Comparison of ENCODE assay signal across 8 cellular contexts in the genomic region with DNA sequence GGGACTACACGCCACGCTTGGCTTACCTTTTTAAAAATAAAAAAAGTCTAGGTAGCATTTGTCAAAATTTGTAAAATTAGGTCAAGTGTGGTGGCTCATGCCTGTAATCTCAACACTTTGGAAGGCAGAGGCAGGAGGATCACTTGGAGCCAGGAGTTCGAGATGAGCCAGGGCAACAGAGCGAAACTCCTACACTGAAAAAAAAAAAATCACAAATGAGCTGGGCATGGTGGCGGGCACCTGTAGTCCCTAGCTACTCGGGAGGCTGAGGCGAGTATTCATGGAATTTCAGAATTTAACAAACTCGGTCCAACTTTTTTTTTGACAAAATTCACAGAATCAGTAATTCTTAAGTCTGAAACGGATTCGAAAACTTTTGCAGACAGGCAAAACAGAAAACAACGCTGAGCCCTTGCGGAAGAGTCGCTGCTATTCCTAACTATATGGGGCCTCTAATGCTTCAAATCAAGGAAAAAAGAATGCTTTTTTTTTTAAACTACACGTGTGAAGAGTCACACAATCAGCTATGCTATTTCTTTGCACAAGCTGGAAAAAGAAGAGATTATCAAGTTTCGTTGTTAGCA.
DNase-seq lines count a peak whose midpoint lies in the region; ATAC-seq, FAIRE-seq and TF ChIP-seq lines count a peak whose summit lies in the region.

No MANE protein-coding gene starts in this region.

- POLR2A ChIA-PET in activated CD4-positive, alpha-beta T cell treated with anti-CD3 and anti-CD28 coated beads, Interleukin-2, amount 10 ng/mL, durations not matched to agents 7 days and 5 days (lab: Charles Lee), result interaction anchor here (0.7 kb wide), 1 partner anchor 22 kb away, joined by 7 read pairs; no protein-coding TSS in a partner anchor
- POLR2A ChIA-PET in HepG2 (lab: Yijun Ruan, JAX), result interaction anchor here (0.8 to 1.3 kb wide), 6 partner anchors 11 to 306 kb away, joined by 3 to 5 read pairs (median 4); no protein-coding TSS in a partner anchor

- H3K9ac ChIP-seq in HepG2 (ENCODE audit: insufficient read depth, low read depth, low read length), result peak overlapping the region; percentile 78

- in situ Hi-C loops in HepG2 (cut with HindIII; ENCODE audit: extremely low pct_ligation_motif_present, low pct_unique_long_range_greater_than_20kb), result loop anchor here (5.0 kb wide), 1 partner anchor 156 kb away; no protein-coding TSS in a partner anchor

- H3K27me3 Mint-ChIP-seq in activated CD4-positive, alpha-beta T cell treated with anti-CD3 and anti-CD28 coated beads, Interleukin-2, amount 10 ng/mL, durations not matched to agents 7 days and 5 days, result peaks cover 5% of the 10 kb centered on the region

- no peak for TF ChIP-seq POLR2A in adrenal gland (IDR thresholded peaks at IDR 0.05)
- no peak for TF ChIP-seq POLR2A in HepG2 (IDR thresholded peaks at IDR 0.05; ENCODE audit: insufficient read depth in 1 of 2, low read depth in 2 of 2, low read length in 2 of 2)
- no peak for TF ChIP-seq POLR2A in testis (IDR thresholded peaks at IDR 0.05)

- 57 to 65% (median 61%) methylated on average over 15 of the region's 15 CpGs for WGBS in adrenal gland, 4 donors
- 38% methylated on average over 15 of the region's 15 CpGs for WGBS in HepG2 (ENCODE audit: low lambda C conversion rate)
- WGBS in testis, 2 donors, result 43 to 48% methylated on average over 15 of the region's 15 CpGs

- H2AFZ ChIP-seq in HepG2 (ENCODE audit: low read length), result peak overlapping the region; percentile 56

- H3K4me1 ChIP-seq in adrenal gland (replicated peaks in 1 of 2), result peaks cover 6 to 26% of the 10 kb centered on the region in 2 donors
- H3K4me1 ChIP-seq in HepG2 (ENCODE audit: insufficient read depth, low read length), result peaks cover 49% of the 10 kb centered on the region
- no peaks in the 10 kb centered on the region for H3K4me1 ChIP-seq in testis

- ATAC-seq in HepG2 (no peak), HG03442 (IDR thresholded peaks at IDR 0.05; ENCODE audit: unreplicated experiment) (no peak), GM21786 (IDR thresholded peaks at IDR 0.05; ENCODE audit: unreplicated experiment) (no peak)

- H3K36me3 Mint-ChIP-seq in activated CD4-positive, alpha-beta T cell treated with anti-CD3 and anti-CD28 coated beads, Interleukin-2, amount 10 ng/mL, durations not matched to agents 7 days and 5 days (ENCODE audit: low read depth), result peaks cover 8% of the 10 kb centered on the region

- TSS peak; percentile 83 for BruUV-seq in HepG2 (replicated peaks; lab: Mats Ljungman, UMichigan)

- H3K9me3 Mint-ChIP-seq in activated CD4-positive, alpha-beta T cell treated with anti-CD3 and anti-CD28 coated beads, Interleukin-2, amount 10 ng/mL, durations not matched to agents 7 days and 5 days, result no peaks in the 10 kb centered on the region

- H3K27ac Mint-ChIP-seq in activated CD4-positive, alpha-beta T cell treated with anti-CD3 and anti-CD28 coated beads, Interleukin-2, amount 10 ng/mL, durations not matched to agents 7 days and 5 days, result peak overlapping the region; percentile 90

- peak overlapping the region; percentile 89 for H3K4me3 Mint-ChIP-seq in activated CD4-positive, alpha-beta T cell treated with anti-CD3 and anti-CD28 coated beads, Interleukin-2, amount 10 ng/mL, durations not matched to agents 7 days and 5 days

- H3K4me3 ChIP-seq in adrenal gland (peak overlapping the region in 2 of 4 donors; percentile 35 to 95), HepG2 (replicated peaks in 1 of 3; ENCODE audit: insufficient read depth in 1 of 3, low read depth in 2 of 3, low read length in 3 of 3) (peak overlapping the region; percentile 63 to 87 (median 70)), testis (peak overlapping the region; percentile 79 to 85)

- H3K79me2 ChIP-seq in HepG2 (ENCODE audit: insufficient read depth, low read length), result peaks cover 42% of the 10 kb centered on the region

- no peaks in the 10 kb centered on the region; the same call in 1 of the 2 replicates for H4K20me1 ChIP-seq in HepG2 (ENCODE audit: insufficient read depth, low read length)

- FAIRE-seq in HepG2 (lab: Jason Lieb, UNC), result no peak

- H3K36me3 ChIP-seq in adrenal gland (replicated peaks in 1 of 2) (no peaks in the 10 kb centered on the region), HepG2 (replicated peaks in 1 of 2; ENCODE audit: control insufficient read depth in 1 of 2, insufficient read depth in 2 of 2, low read length in 2 of 2) (0 out of 5 replicates have a peak, but pooled peaks cover 0 to 1% of the 10 kb centered on the region in 2 experiments), testis (ENCODE audit: low read depth, missing control alignments) (no peaks in the 10 kb centered on the region)

- H3K27ac ChIP-seq in adrenal gland, result peak overlapping the region in 4 of 5 donors; percentile 82 to 100 (median 85)
- peak overlapping the region; percentile 81 for H3K27ac ChIP-seq in HepG2 (ENCODE audit: extremely low read length, insufficient read depth, low read length)
- H3K27ac ChIP-seq in testis, result peak overlapping the region; percentile 76 to 85

- no peak for DNase-seq in activated CD4-positive, alpha-beta T cell treated with anti-CD3 and anti-CD28 coated beads, Interleukin-2, amount 10 ng/mL, durations not matched to agents 7 days and 5 days
- DNase-seq in activated CD4-positive, alpha-beta T cell treated with anti-CD3 and anti-CD28 coated beads, Interleukin-2, amount 50 U/mL, for 1 hour, result no peak
- DNase-seq in adrenal gland (no peak), HepG2 (ENCODE audit: low spot score) (no peak), testis (no peak), COLO668 (lab: John Stamatoyannopoulos, UW; ENCODE audit: unreplicated experiment) (no peak)

- intact Hi-C loops in adrenal gland (cut with DNase I), result no loop called here
- intact Hi-C loops in HepG2 (cut with micrococcal nuclease; ENCODE audit: unreplicated experiment), result loop anchor here (5.0 kb wide), 2 partner anchors 71 to 91 kb away; no protein-coding TSS in a partner anchor
- intact Hi-C loops in testis (cut with DNase I; ENCODE audit: low total_unique reads), result no loop called here

- H3K9me3 ChIP-seq in adrenal gland (replicated peaks in 1 of 3) (no peaks in the 10 kb centered on the region), HepG2 (ENCODE audit: low read length) (no peaks in the 10 kb centered on the region), testis (no peaks in the 10 kb centered on the region)

- TF ChIP-seq CTCF in adrenal gland (IDR thresholded peaks at IDR 0.05), result no peak
- TF ChIP-seq CTCF in HepG2 (CRISPR knock-in tag; IDR thresholded peaks at IDR 0.05), result no peak
- no peak for TF ChIP-seq CTCF in testis (IDR thresholded peaks at IDR 0.05)

- TF ChIP-seq EP300 in HepG2 (IDR thresholded peaks at IDR 0.05; ENCODE audit: low read depth in 2 of 2, low read length in 2 of 2) (no peak), HepG2 (CRISPR knock-in tag; IDR thresholded peaks at IDR 0.05; ENCODE audit: borderline replicate concordance) (no peak)

- CTCF ChIA-PET in activated CD4-positive, alpha-beta T cell treated with anti-CD3 and anti-CD28 coated beads, Interleukin-2, amount 10 ng/mL, durations not matched to agents 7 days and 5 days (lab: Charles Lee), result interaction anchor here (0.7 to 2.4 kb wide), 4 partner anchors 11 to 80 kb away, joined by 4 to 12 read pairs (median 5); no protein-coding TSS in a partner anchor
- CTCF ChIA-PET in HepG2 (lab: Yijun Ruan, JAX; ENCODE audit: low intra/inter-chr PET ratio, low total read pairs), result no interaction called here

- H3K27me3 ChIP-seq in adrenal gland, result no peaks in the 10 kb centered on the region
- no peaks in the 10 kb centered on the region; a peak in 1 of 5 replicates for H3K27me3 ChIP-seq in HepG2 (ENCODE audit: control insufficient read depth in 1 of 2, insufficient read depth in 2 of 2, low read length in 2 of 2)
- H3K27me3 ChIP-seq in testis, result no peaks in the 10 kb centered on the region

- H3K4me2 ChIP-seq in HepG2 (ENCODE audit: low read depth, low read length), result peak overlapping the region; percentile 87

- TF ChIP-seq RAD21 in HepG2 (CRISPR knock-in tag; IDR thresholded peaks at IDR 0.05), result no peak

- peaks cover 32% of the 10 kb centered on the region for H3K4me1 Mint-ChIP-seq in activated CD4-positive, alpha-beta T cell treated with anti-CD3 and anti-CD28 coated beads, Interleukin-2, amount 10 ng/mL, durations not matched to agents 7 days and 5 days

TF ChIP-seq in HepG2, 621 proteins besides CTCF, POLR2A, EP300 and RAD21 (continues in another document):
- peak; percentile 1; the same call in 1 of the 2 replicates for TF ChIP-seq PHF8 (CRISPR knock-in tag; IDR thresholded peaks at IDR 0.05)
- 0 out of 2 replicates have a peak, but pooled peaks have one; percentile 54 for TF ChIP-seq GFI1 (CRISPR knock-in tag; IDR thresholded peaks at IDR 0.05; ENCODE audit: borderline replicate concordance)
- 0 out of 2 replicates have a peak, but pooled peaks have one; percentile 10 for TF ChIP-seq ZNF564 (CRISPR knock-in tag; IDR thresholded peaks at IDR 0.05)
- no peak for TF ChIP-seq ZNF740 (CRISPR knock-in tag; IDR thresholded peaks at IDR 0.05)
- TF ChIP-seq ZNF549 (CRISPR knock-in tag; IDR thresholded peaks at IDR 0.05), result 0 out of 2 replicates have a peak, but pooled peaks have one; percentile 21
- TF ChIP-seq MZF1 (CRISPR knock-in tag; IDR thresholded peaks at IDR 0.05; ENCODE audit: borderline replicate concordance), result no peak
- no peak for TF ChIP-seq ARHGAP35 (CRISPR knock-in tag; IDR thresholded peaks at IDR 0.05; ENCODE audit: borderline replicate concordance)
- TF ChIP-seq RBAK (CRISPR knock-in tag; IDR thresholded peaks at IDR 0.05), result no peak
- 0 out of 2 replicates have a peak, but pooled peaks have one; percentile 23 for TF ChIP-seq ATF1 (CRISPR knock-in tag; IDR thresholded peaks at IDR 0.05)
- TF ChIP-seq KDM5B (CRISPR knock-in tag; IDR thresholded peaks at IDR 0.05; ENCODE audit: borderline replicate concordance), result 0 out of 2 replicates have a peak, but pooled peaks have one; percentile 12
- TF ChIP-seq SALL1 (CRISPR knock-in tag; IDR thresholded peaks at IDR 0.05), result no peak
- 0 out of 2 replicates have a peak, but pooled peaks have one; percentile 24 for TF ChIP-seq ZSCAN20 (CRISPR knock-in tag; IDR thresholded peaks at IDR 0.05; ENCODE audit: borderline replicate concordance)
